9 cellular contexts compared by ENCODE assay signal in the genomic region with DNA sequence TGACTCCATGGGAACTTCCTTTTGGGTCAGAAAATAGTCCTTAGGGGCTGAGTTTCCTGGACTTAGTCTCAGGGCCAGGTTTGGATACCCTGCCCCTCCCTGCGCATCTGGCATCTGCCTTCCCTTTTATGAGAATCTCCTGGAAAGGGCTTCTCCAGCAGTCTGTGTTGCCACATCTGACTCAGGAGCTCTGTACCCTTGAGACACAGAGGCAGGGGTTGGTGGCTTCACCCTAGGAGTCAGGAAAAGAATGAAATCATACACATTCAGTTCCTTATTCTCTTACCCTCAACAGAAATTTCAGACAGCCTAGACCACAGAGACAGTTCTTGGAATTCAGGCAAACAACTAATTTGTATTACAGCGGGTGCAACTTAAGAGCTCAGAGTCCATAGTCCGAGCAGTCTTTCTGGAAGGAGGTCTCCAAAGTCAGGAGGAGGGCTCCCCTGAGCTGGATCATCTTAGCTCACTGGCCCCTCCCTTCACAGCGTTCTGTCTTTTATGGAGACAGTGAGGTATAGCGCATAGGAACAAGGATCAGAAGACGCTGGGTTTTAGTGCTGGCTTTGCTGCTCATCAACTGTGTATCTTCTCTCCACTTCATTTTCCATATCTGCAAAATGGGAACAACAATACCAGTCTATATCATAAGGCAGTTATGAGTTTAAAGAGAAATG. TPM values are rescaled to one million over a fixed set of nuclear protein-coding genes. Genes with fewer than 3 reads are reported as not detected.
DNase-seq lines count a peak whose midpoint lies in the region; ATAC-seq, FAIRE-seq and TF ChIP-seq lines count a peak whose summit lies in the region.
"Had no signal": no experiment of that assay in that cellular context is flagged by ENCODE, and none has a peak within 500 bp of the region (broad histone marks: within the 10 kb centered on the region; RNA-seq: fewer than 3 reads in every experiment).

No MANE protein-coding gene starts in this region.

- H3K4me1 Mint-ChIP-seq in CD4-positive, alpha-beta T cell (ENCODE audit: low read depth): peaks cover 33% of the 10 kb centered on the region
- H3K4me1 Mint-ChIP-seq in dendritic cell treated with granulocyte-macrophage colony-stimulating factor and Interleukin-4, amounts not matched to agents 40 ng/mL and 50 ng/mL, for 4 days (ENCODE audit: low read depth): peaks cover 73% of the 10 kb centered on the region
- peaks cover 44% of the 10 kb centered on the region for H3K4me1 Mint-ChIP-seq in neural crest cell

- TF ChIP-seq CTCF in CD4-positive, alpha-beta T cell (IDR thresholded peaks at IDR 0.05): no peak
- TF ChIP-seq CTCF in OCI-LY1 (IDR thresholded peaks at IDR 0.05; ENCODE audit: low read length) (no peak), neural crest cell (conservative IDR thresholded peaks at IDR 0.05) (no peak)

- no peak for TF ChIP-seq POLR2A in GM12892 (IDR thresholded peaks at IDR 0.05; ENCODE audit: low read depth, low read length)

- FAIRE-seq in GM12892 (lab: Jason Lieb, UNC): no peak

- POLR2A ChIA-PET in CD4-positive, alpha-beta T cell (lab: Charles Lee): no interaction called here

- H3K9me3 ChIP-seq in CD4-positive, alpha-beta T cell (ENCODE audit: control insufficient read depth, low read length): no peaks in the 10 kb centered on the region
- no peaks in the 10 kb centered on the region for H3K9me3 ChIP-seq in OCI-LY1 (ENCODE audit: low read length)

- peak overlapping the region; percentile 2 for H3K4me3 Mint-ChIP-seq in CD4-positive, alpha-beta T cell
- H3K4me3 Mint-ChIP-seq in dendritic cell treated with granulocyte-macrophage colony-stimulating factor and Interleukin-4, amounts not matched to agents 40 ng/mL and 50 ng/mL, for 4 days: peak overlapping the region; percentile 72
- H3K4me3 Mint-ChIP-seq in neural crest cell: peak overlapping the region; percentile 34

- H3K36me3 Mint-ChIP-seq in CD4-positive, alpha-beta T cell (ENCODE audit: low read depth): no peaks in the 10 kb centered on the region
- peaks cover 27% of the 10 kb centered on the region for H3K36me3 Mint-ChIP-seq in dendritic cell treated with granulocyte-macrophage colony-stimulating factor and Interleukin-4, amounts not matched to agents 40 ng/mL and 50 ng/mL, for 4 days (ENCODE audit: low read depth)
- H3K36me3 Mint-ChIP-seq in neural crest cell (ENCODE audit: low read depth): no peaks in the 10 kb centered on the region
- H3K36me3 Mint-ChIP-seq: memory B cell had no signal

- CTCF ChIA-PET in CD4-positive, alpha-beta T cell (lab: Charles Lee): interaction anchor here (0.7 to 1.6 kb wide), 2 partner anchors 22 to 33 kb away, joined by 3 to 4 read pairs; no protein-coding TSS in a partner anchor

- no peaks in the 10 kb centered on the region for H3F3A ChIP-seq in OCI-LY1 (ENCODE audit: insufficient read depth, low read length)

- H3K27ac Mint-ChIP-seq in CD4-positive, alpha-beta T cell: no peak overlapping the region
- H3K27ac Mint-ChIP-seq in dendritic cell treated with granulocyte-macrophage colony-stimulating factor and Interleukin-4, amounts not matched to agents 40 ng/mL and 50 ng/mL, for 4 days: peak overlapping the region; percentile 93
- no peak overlapping the region for H3K27ac Mint-ChIP-seq in neural crest cell (ENCODE audit: unreplicated experiment)
- H3K27ac Mint-ChIP-seq: memory B cell had no signal

- no peaks in the 10 kb centered on the region for H3K9me3 Mint-ChIP-seq in CD4-positive, alpha-beta T cell
- no peaks in the 10 kb centered on the region for H3K9me3 Mint-ChIP-seq in dendritic cell treated with granulocyte-macrophage colony-stimulating factor and Interleukin-4, amounts not matched to agents 40 ng/mL and 50 ng/mL, for 4 days
- no peaks in the 10 kb centered on the region for H3K9me3 Mint-ChIP-seq in neural crest cell
- H3K9me3 Mint-ChIP-seq: memory B cell had no signal

- DNase-seq in CD4-positive, alpha-beta T cell: no peak
- no peak for DNase-seq in neural crest cell (ENCODE audit: low read depth, low spot score)
- DNase-seq in GM12892 (ENCODE audit: insufficient read length): no peak
- no peak for DNase-seq in NCI-H2081 treated with DMSO at 0.1 percent for 48 hours (lab: John Stamatoyannopoulos, UW)

- H3K27me3 ChIP-seq in CD4-positive, alpha-beta T cell (ENCODE audit: control insufficient read depth, insufficient read depth, low read length): peaks cover 49% of the 10 kb centered on the region
- H3K27me3 ChIP-seq in OCI-LY1 (ENCODE audit: insufficient read depth, low read length): no peaks in the 10 kb centered on the region

- H4K20me1 ChIP-seq in OCI-LY1 (ENCODE audit: insufficient read depth, low read length): no peaks in the 10 kb centered on the region

- no peaks in the 10 kb centered on the region for H3K36me3 ChIP-seq in OCI-LY1 (ENCODE audit: insufficient read depth, low read length)

- H3K27ac ChIP-seq in CD4-positive, alpha-beta T cell (ENCODE audit: low read depth, low read length): no peak overlapping the region
- H3K27ac ChIP-seq in OCI-LY1 (ENCODE audit: low read depth, low read length, poor library complexity, severe bottlenecking): no peak overlapping the region

- H3K4me1 ChIP-seq in OCI-LY1 (ENCODE audit: insufficient read depth, low read length, severe bottlenecking): peaks cover 20% of the 10 kb centered on the region

- H3K4me3 ChIP-seq in OCI-LY1 (ENCODE audit: low read depth, low read length, poor library complexity, severe bottlenecking): no peak overlapping the region

- no peaks in the 10 kb centered on the region for H3K79me2 ChIP-seq in OCI-LY1 (ENCODE audit: insufficient read depth, low read length)

- no peaks in the 10 kb centered on the region for H3K9me2 ChIP-seq in OCI-LY1 (ENCODE audit: low read depth, low read length)

- peaks cover 76% of the 10 kb centered on the region for H3K27me3 Mint-ChIP-seq in CD4-positive, alpha-beta T cell
- no peaks in the 10 kb centered on the region for H3K27me3 Mint-ChIP-seq in dendritic cell treated with granulocyte-macrophage colony-stimulating factor and Interleukin-4, amounts not matched to agents 40 ng/mL and 50 ng/mL, for 4 days
- H3K27me3 Mint-ChIP-seq in neural crest cell (ENCODE audit: low read depth): peaks cover 42% of the 10 kb centered on the region

- intact Hi-C loops in CD4-positive, alpha-beta T cell (cut with DNase I, micrococcal nuclease): no loop called here
- intact Hi-C loops in dendritic cell treated with granulocyte-macrophage colony-stimulating factor and Interleukin-4, amounts not matched to agents 40 ng/mL and 50 ng/mL, for 4 days (cut with micrococcal nuclease): loop anchor here (2.0 kb wide), 1 partner anchor 49 kb away; no protein-coding TSS in a partner anchor

- no peak for ATAC-seq in CD4-positive, alpha-beta T cell (ENCODE audit: poor library complexity)
- no peak for ATAC-seq in GM21723 (IDR thresholded peaks at IDR 0.05; ENCODE audit: unreplicated experiment)
- no peak for ATAC-seq in GM18517 (IDR thresholded peaks at IDR 0.05; ENCODE audit: unreplicated experiment)

- peak overlapping the region; percentile 56; the same call in 1 of the 2 replicates for H3K4me2 ChIP-seq in OCI-LY1 (ENCODE audit: low read length)

- H2AFZ ChIP-seq in OCI-LY1 (ENCODE audit: low read length): no peak overlapping the region

- no peak overlapping the region for H3K9ac ChIP-seq in OCI-LY1 (ENCODE audit: low read length)

RNA-seq across cellular contexts. Expression of a gene that starts 3.0 kb away (rescaled TPM):
- not detected for total RNA-seq in CD4-positive, alpha-beta T cell
- 3.5 and 4.2 TPM in 2 replicates for total RNA-seq in neural crest cell
- polyA plus RNA-seq in GM12892 (2012; ENCODE audit: missing spikeins): 4.9 TPM

RNA-seq across cellular contexts. Expression of a gene that starts 33.6 kb away (rescaled TPM):
- total RNA-seq in CD4-positive, alpha-beta T cell: 10 to 100 TPM; 34.4 to 38.4 TPM
- total RNA-seq in neural crest cell: 25.5 and 25.7 TPM in 2 replicates
- polyA plus RNA-seq in GM12892 (2012; ENCODE audit: missing spikeins): 13.0 TPM

Comparison
In these comparisons a context has a peak if more than half of its experiments do, and no peak if none do; other contexts are left out.
1. H3K4me3 Mint-ChIP-seq: peak in every context shown above with its lines; median percentile 72 in dendritic cell treated with granulocyte-macrophage colony-stimulating factor and Interleukin-4, amounts not matched to agents 40 ng/mL and 50 ng/mL, for 4 days; 34 in neural crest cell; 2 in CD4-positive, alpha-beta T cell.